ENCODE assay signal across 1 cellular context in the genomic region with DNA sequence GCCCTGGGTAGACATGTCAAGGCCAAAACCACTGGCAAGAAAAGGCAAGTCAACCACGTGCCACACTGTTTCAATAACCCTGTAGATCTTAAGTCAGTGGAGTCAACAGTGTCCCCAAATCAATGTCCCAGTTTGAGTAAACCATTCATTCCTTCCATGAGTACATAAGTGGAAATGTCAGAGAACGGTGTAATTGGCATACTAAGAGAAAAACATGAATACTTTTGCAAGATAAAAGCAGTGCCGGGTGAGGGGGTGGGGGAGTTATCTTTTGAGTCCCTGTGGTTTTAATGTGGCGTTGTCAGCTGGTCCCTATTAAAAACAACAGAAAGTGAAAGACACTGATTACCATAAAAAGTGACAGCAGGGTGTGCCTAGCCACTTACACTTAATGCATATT.
TF ChIP-seq lines count a peak whose summit lies in the region.

No MANE protein-coding gene starts in this region.

TF ChIP-seq in GM12878, 131 proteins besides CTCF, POLR2A, EP300 and RAD21 (continued from another document and continues in another):
- no peak for TF ChIP-seq BCL3 (IDR thresholded peaks at IDR 0.05; ENCODE audit: borderline replicate concordance, insufficient read depth, low read depth, low read length, poor library complexity, severe bottlenecking)
- no peak; the same call in 1 of the 2 replicates for TF ChIP-seq ZNF384 (IDR thresholded peaks at IDR 0.05; ENCODE audit: borderline replicate concordance, low read depth, low read length)
- TF ChIP-seq, protein P1, sequence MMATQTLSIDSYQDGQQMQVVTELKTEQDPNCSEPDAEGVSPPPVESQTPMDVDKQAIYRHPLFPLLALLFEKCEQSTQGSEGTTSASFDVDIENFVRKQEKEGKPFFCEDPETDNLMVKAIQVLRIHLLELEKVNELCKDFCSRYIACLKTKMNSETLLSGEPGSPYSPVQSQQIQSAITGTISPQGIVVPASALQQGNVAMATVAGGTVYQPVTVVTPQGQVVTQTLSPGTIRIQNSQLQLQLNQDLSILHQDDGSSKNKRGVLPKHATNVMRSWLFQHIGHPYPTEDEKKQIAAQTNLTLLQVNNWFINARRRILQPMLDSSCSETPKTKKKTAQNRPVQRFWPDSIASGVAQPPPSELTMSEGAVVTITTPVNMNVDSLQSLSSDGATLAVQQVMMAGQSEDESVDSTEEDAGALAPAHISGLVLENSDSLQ (IDR thresholded peaks at IDR 0.05): peak; percentile 38; the same call in 1 of the 2 replicates
- no peak for TF ChIP-seq PAX5 (IDR thresholded peaks at IDR 0.05; ENCODE audit: borderline replicate concordance, low read depth, low read length)
- TF ChIP-seq BMI1 (IDR thresholded peaks at IDR 0.05; ENCODE audit: borderline replicate concordance): no peak
- TF ChIP-seq, protein P2, sequence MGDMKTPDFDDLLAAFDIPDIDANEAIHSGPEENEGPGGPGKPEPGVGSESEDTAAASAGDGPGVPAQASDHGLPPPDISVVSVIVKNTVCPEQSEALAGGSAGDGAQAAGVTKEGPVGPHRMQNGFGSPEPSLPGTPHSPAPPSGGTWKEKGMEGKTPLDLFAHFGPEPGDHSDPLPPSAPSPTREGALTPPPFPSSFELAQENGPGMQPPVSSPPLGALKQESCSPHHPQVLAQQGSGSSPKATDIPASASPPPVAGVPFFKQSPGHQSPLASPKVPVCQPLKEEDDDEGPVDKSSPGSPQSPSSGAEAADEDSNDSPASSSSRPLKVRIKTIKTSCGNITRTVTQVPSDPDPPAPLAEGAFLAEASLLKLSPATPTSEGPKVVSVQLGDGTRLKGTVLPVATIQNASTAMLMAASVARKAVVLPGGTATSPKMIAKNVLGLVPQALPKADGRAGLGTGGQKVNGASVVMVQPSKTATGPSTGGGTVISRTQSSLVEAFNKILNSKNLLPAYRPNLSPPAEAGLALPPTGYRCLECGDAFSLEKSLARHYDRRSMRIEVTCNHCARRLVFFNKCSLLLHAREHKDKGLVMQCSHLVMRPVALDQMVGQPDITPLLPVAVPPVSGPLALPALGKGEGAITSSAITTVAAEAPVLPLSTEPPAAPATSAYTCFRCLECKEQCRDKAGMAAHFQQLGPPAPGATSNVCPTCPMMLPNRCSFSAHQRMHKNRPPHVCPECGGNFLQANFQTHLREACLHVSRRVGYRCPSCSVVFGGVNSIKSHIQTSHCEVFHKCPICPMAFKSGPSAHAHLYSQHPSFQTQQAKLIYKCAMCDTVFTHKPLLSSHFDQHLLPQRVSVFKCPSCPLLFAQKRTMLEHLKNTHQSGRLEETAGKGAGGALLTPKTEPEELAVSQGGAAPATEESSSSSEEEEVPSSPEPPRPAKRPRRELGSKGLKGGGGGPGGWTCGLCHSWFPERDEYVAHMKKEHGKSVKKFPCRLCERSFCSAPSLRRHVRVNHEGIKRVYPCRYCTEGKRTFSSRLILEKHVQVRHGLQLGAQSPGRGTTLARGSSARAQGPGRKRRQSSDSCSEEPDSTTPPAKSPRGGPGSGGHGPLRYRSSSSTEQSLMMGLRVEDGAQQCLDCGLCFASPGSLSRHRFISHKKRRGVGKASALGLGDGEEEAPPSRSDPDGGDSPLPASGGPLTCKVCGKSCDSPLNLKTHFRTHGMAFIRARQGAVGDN (IDR thresholded peaks at IDR 0.05): peak; percentile 67; the same call in 1 of the 2 replicates
- TF ChIP-seq RELB (IDR thresholded peaks at IDR 0.05; ENCODE audit: low read depth): peak; percentile 70; the same call in 1 of the 2 replicates
- TF ChIP-seq EGR1 (IDR thresholded peaks at IDR 0.05; ENCODE audit: borderline replicate concordance in 1 of 2, low read depth in 2 of 2, low read length in 2 of 2): peak in 1 of 2 experiments; percentile 52; a peak in 1 of 3 replicates
- TF ChIP-seq TCF12 (IDR thresholded peaks at IDR 0.05; ENCODE audit: low read depth, low read length): 0 out of 2 replicates have a peak, but pooled peaks have one; percentile 58
- peak; percentile 72; the same call in 1 of the 2 replicates for TF ChIP-seq IRF4 (IDR thresholded peaks at IDR 0.05; ENCODE audit: low read depth, low read length)
- TF ChIP-seq FOXK2 (IDR thresholded peaks at IDR 0.05): no peak
- no peak for TF ChIP-seq GATAD2B (conservative IDR thresholded peaks at IDR 0.05; ENCODE audit: low read depth)
- TF ChIP-seq POU2F2 (IDR thresholded peaks at IDR 0.05; ENCODE audit: borderline replicate concordance, low read depth, low read length): peak; percentile 80; the same call in 2 of the 3 replicates
- peak; percentile 71; the same call in 1 of the 2 replicates for TF ChIP-seq MXI1 (IDR thresholded peaks at IDR 0.05; ENCODE audit: low read depth, low read length)
- TF ChIP-seq SMC3 (IDR thresholded peaks at IDR 0.05; ENCODE audit: borderline replicate concordance, low read length): no peak
- TF ChIP-seq, protein P3, sequence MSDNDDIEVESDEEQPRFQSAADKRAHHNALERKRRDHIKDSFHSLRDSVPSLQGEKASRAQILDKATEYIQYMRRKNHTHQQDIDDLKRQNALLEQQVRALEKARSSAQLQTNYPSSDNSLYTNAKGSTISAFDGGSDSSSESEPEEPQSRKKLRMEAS (IDR thresholded peaks at IDR 0.05; ENCODE audit: low read depth, low read length): no peak
- TF ChIP-seq, protein P4, sequence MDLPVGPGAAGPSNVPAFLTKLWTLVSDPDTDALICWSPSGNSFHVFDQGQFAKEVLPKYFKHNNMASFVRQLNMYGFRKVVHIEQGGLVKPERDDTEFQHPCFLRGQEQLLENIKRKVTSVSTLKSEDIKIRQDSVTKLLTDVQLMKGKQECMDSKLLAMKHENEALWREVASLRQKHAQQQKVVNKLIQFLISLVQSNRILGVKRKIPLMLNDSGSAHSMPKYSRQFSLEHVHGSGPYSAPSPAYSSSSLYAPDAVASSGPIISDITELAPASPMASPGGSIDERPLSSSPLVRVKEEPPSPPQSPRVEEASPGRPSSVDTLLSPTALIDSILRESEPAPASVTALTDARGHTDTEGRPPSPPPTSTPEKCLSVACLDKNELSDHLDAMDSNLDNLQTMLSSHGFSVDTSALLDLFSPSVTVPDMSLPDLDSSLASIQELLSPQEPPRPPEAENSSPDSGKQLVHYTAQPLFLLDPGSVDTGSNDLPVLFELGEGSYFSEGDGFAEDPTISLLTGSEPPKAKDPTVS (IDR thresholded peaks at IDR 0.05; ENCODE audit: low read depth, low read length): no peak
- peak; percentile 53; the same call in 1 of the 2 replicates for TF ChIP-seq MTA2 (IDR thresholded peaks at IDR 0.05; ENCODE audit: low read depth)
- peak; percentile 46 for TF ChIP-seq CUX1 (IDR thresholded peaks at IDR 0.05; ENCODE audit: insufficient replicate concordance, low read depth, low read length)
- no peak for TF ChIP-seq PAX8 (IDR thresholded peaks at IDR 0.05)
- no peak for TF ChIP-seq IRF3 (IDR thresholded peaks at IDR 0.05)
- TF ChIP-seq SREBF1 (IDR thresholded peaks at IDR 0.05; ENCODE audit: low read length): no peak
- peak; percentile 9; the same call in 1 of the 2 replicates for TF ChIP-seq ZNF24 (IDR thresholded peaks at IDR 0.05)
- TF ChIP-seq SMAD5 (IDR thresholded peaks at IDR 0.05; ENCODE audit: low read depth): no peak
- TF ChIP-seq NFIC (IDR thresholded peaks at IDR 0.05; ENCODE audit: low read depth, low read length): peak; percentile 67; the same call in 1 of the 2 replicates
- no peak for TF ChIP-seq IRF5 (IDR thresholded peaks at IDR 0.05; ENCODE audit: borderline replicate concordance)
- no peak for TF ChIP-seq PML (IDR thresholded peaks at IDR 0.05; ENCODE audit: low read length)
- TF ChIP-seq STAT1 (conservative IDR thresholded peaks at IDR 0.05): no peak
- TF ChIP-seq RB1 (IDR thresholded peaks at IDR 0.05; ENCODE audit: borderline replicate concordance): no peak
- peak; percentile 44 for TF ChIP-seq SKIL (IDR thresholded peaks at IDR 0.05; ENCODE audit: low read depth, poor library complexity, severe bottlenecking)
- peak; percentile 63 to 66; a peak in 3 of 4 replicates for TF ChIP-seq BHLHE40 (IDR thresholded peaks at IDR 0.05; ENCODE audit: borderline replicate concordance in 1 of 2, low read depth in 2 of 2, low read length in 1 of 2)
